Comparison of ENCODE assay signal across 20 cellular contexts in the genomic region with DNA sequence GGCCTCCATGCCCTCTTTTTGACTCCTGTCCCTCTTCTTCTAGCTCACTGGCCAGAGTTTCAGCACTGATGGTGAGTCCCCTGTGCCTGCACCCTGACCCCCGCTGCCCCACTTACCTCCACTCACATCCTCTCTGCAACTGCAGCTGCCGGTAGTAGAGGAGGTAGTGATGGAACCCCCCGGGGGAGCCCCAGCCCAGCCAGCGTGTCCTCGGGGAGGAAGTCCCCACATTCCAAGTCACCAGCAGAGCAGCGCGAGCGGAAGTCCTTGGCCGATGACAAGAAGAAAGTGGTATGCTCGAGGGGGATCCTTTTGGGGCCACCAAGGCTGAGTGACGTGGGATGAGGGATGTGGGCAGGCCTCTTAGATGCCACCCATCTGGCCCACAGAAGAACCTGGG. TPM values are rescaled to one million over a fixed set of nuclear protein-coding genes. Genes with fewer than 3 reads are reported as not detected.
"Had no signal": no experiment of that assay in that cellular context is flagged by ENCODE, and none has a peak within 500 bp of the region (broad histone marks: within the 10 kb centered on the region; RNA-seq: fewer than 3 reads in every experiment).

No MANE protein-coding gene starts in this region.

- H3K4me2 ChIP-seq: hepatocyte had no signal

- H2AFZ ChIP-seq: hepatocyte had no signal

- H3K27me3 ChIP-seq: hepatocyte, neutrophil, right lobe of liver had no signal

- DNase-seq: cortex of kidney; dorsolateral prefrontal cortex; effector CD8-positive, alpha-beta T cell; foreskin melanocyte; head of caudate nucleus; left colon; left ventricle myocardium superior; naive thymus-derived CD8-positive, alpha-beta T cell; psoas muscle; retina; right lobe of liver; stimulated activated CD4-positive, alpha-beta T cell treated with anti-CD3 and anti-CD28 coated beads, Interleukin-2, amount 100 ng/mL, for 24 hours; stimulated activated CD4-positive, alpha-beta T cell treated with anti-CD3 and anti-CD28 coated beads, Interleukin-4, amount 100 ng/mL, for 4 hours; stimulated activated naive CD4-positive, alpha-beta T cell treated with Interleukin-2 at 50 U/mL for 16 hours; trophoblast cell had no signal

- H3K4me3 ChIP-seq: dorsolateral prefrontal cortex, hepatocyte, lung, psoas muscle, right lobe of liver had no signal

- H3K9me3 ChIP-seq: neutrophil, psoas muscle, right lobe of liver had no signal

- ATAC-seq: left colon; left ventricle myocardium superior; naive thymus-derived CD8-positive, alpha-beta T cell; psoas muscle; right lobe of liver had no signal

- H3K27ac ChIP-seq: dorsolateral prefrontal cortex, hepatocyte, neutrophil, psoas muscle, right lobe of liver had no signal

- H3K27me3 Mint-ChIP-seq: naive thymus-derived CD8-positive, alpha-beta T cell had no signal

- H3K4me1 ChIP-seq: psoas muscle, right lobe of liver had no signal

RNA-seq across cellular contexts. Expression of a gene that starts 52.8 kb away (rescaled TPM):
- total RNA-seq: mesenteric fat pad, skeletal muscle tissue had no signal
